In genomic region chr4:139295317-139296299, GRCh38 we compare ENCODE assay signal across 1 cellular context.
TF ChIP-seq lines count a peak whose summit lies in the region.

No MANE protein-coding gene starts in this region.

TF ChIP-seq in HepG2, 621 proteins besides CTCF, POLR2A, EP300 and RAD21 (continues in another document):
- peak; percentile 49; the same call in 1 of the 2 replicates for TF ChIP-seq ZHX1 (CRISPR knock-in tag; IDR thresholded peaks at IDR 0.05; ENCODE audit: low read depth)
- peak; percentile 58 for TF ChIP-seq SRY (CRISPR knock-in tag; IDR thresholded peaks at IDR 0.05)
- TF ChIP-seq ZNF780A (CRISPR knock-in tag; IDR thresholded peaks at IDR 0.05), result no peak
- TF ChIP-seq ZNF468 (CRISPR knock-in tag; IDR thresholded peaks at IDR 0.05), result no peak
- TF ChIP-seq, protein P1, sequence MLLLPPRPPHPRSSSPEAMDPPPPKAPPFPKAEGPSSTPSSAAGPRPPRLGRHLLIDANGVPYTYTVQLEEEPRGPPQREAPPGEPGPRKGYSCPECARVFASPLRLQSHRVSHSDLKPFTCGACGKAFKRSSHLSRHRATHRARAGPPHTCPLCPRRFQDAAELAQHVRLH (CRISPR knock-in tag; IDR thresholded peaks at IDR 0.05; ENCODE audit: borderline replicate concordance, low read depth), result peak; percentile 73; the same call in 1 of the 2 replicates
- TF ChIP-seq CBX5 (CRISPR knock-in tag; IDR thresholded peaks at IDR 0.05; ENCODE audit: borderline replicate concordance), result no peak
- TF ChIP-seq DR1 (CRISPR knock-in tag; IDR thresholded peaks at IDR 0.05), result peak; percentile 50; the same call in 1 of the 2 replicates
- TF ChIP-seq ZGPAT (CRISPR knock-in tag; IDR thresholded peaks at IDR 0.05), result peak; percentile 92
- TF ChIP-seq, protein P2, sequence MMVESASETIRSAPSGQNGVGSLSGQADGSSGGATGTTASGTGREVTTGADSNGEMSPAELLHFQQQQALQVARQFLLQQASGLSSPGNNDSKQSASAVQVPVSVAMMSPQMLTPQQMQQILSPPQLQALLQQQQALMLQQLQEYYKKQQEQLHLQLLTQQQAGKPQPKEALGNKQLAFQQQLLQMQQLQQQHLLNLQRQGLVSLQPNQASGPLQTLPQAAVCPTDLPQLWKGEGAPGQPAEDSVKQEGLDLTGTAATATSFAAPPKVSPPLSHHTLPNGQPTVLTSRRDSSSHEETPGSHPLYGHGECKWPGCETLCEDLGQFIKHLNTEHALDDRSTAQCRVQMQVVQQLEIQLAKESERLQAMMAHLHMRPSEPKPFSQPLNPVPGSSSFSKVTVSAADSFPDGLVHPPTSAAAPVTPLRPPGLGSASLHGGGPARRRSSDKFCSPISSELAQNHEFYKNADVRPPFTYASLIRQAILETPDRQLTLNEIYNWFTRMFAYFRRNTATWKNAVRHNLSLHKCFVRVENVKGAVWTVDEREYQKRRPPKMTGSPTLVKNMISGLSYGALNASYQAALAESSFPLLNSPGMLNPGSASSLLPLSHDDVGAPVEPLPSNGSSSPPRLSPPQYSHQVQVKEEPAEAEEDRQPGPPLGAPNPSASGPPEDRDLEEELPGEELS (CRISPR knock-in tag; IDR thresholded peaks at IDR 0.05), result peak; percentile 72
- TF ChIP-seq HMG20A (CRISPR knock-in tag; IDR thresholded peaks at IDR 0.05; ENCODE audit: borderline replicate concordance), result 0 out of 2 replicates have a peak, but pooled peaks have one; percentile 34
- TF ChIP-seq, protein P3, sequence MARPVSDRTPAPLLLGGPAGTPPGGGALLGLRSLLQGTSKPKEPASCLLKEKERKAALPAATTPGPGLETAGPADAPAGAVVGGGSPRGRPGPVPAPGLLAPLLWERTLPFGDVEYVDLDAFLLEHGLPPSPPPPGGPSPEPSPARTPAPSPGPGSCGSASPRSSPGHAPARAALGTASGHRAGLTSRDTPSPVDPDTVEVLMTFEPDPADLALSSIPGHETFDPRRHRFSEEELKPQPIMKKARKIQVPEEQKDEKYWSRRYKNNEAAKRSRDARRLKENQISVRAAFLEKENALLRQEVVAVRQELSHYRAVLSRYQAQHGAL (CRISPR knock-in tag; IDR thresholded peaks at IDR 0.05; ENCODE audit: not compliant biosample characterization), result no peak
- no peak for TF ChIP-seq ZNF878 (CRISPR knock-in tag; IDR thresholded peaks at IDR 0.05)
- no peak; the same call in 1 of the 2 replicates for TF ChIP-seq ZNF101 (CRISPR knock-in tag; IDR thresholded peaks at IDR 0.05; ENCODE audit: borderline replicate concordance, low read depth)
- 0 out of 2 replicates have a peak, but pooled peaks have one; percentile 83 for TF ChIP-seq TOPORS (CRISPR knock-in tag; IDR thresholded peaks at IDR 0.05)
- TF ChIP-seq NR2F6 (IDR thresholded peaks at IDR 0.05), result no peak
- TF ChIP-seq NR2F6 (CRISPR knock-in tag; IDR thresholded peaks at IDR 0.05), result peak; percentile 69
- no peak for TF ChIP-seq RFX1 (IDR thresholded peaks at IDR 0.05)
- TF ChIP-seq, protein P4, sequence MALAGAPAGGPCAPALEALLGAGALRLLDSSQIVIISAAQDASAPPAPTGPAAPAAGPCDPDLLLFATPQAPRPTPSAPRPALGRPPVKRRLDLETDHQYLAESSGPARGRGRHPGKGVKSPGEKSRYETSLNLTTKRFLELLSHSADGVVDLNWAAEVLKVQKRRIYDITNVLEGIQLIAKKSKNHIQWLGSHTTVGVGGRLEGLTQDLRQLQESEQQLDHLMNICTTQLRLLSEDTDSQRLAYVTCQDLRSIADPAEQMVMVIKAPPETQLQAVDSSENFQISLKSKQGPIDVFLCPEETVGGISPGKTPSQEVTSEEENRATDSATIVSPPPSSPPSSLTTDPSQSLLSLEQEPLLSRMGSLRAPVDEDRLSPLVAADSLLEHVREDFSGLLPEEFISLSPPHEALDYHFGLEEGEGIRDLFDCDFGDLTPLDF (CRISPR knock-in tag; IDR thresholded peaks at IDR 0.05), result peak; percentile 54; the same call in 1 of the 2 replicates
- TF ChIP-seq SP2 (CRISPR knock-in tag; IDR thresholded peaks at IDR 0.05), result no peak; the same call in 1 of the 2 replicates
- peak; percentile 49; the same call in 1 of the 2 replicates for TF ChIP-seq ZSCAN25 (CRISPR knock-in tag; IDR thresholded peaks at IDR 0.05)
- no peak for TF ChIP-seq JARID2 (CRISPR knock-in tag; IDR thresholded peaks at IDR 0.05; ENCODE audit: insufficient replicate concordance)
- TF ChIP-seq PRMT3 (CRISPR knock-in tag; IDR thresholded peaks at IDR 0.05; ENCODE audit: borderline replicate concordance, low read depth), result no peak
- TF ChIP-seq ZBTB8A (CRISPR knock-in tag; IDR thresholded peaks at IDR 0.05; ENCODE audit: borderline replicate concordance, low read depth), result 0 out of 2 replicates have a peak, but pooled peaks have one; percentile 45
- TF ChIP-seq NCOA1 (CRISPR knock-in tag; IDR thresholded peaks at IDR 0.05), result no peak
- TF ChIP-seq, protein P5, sequence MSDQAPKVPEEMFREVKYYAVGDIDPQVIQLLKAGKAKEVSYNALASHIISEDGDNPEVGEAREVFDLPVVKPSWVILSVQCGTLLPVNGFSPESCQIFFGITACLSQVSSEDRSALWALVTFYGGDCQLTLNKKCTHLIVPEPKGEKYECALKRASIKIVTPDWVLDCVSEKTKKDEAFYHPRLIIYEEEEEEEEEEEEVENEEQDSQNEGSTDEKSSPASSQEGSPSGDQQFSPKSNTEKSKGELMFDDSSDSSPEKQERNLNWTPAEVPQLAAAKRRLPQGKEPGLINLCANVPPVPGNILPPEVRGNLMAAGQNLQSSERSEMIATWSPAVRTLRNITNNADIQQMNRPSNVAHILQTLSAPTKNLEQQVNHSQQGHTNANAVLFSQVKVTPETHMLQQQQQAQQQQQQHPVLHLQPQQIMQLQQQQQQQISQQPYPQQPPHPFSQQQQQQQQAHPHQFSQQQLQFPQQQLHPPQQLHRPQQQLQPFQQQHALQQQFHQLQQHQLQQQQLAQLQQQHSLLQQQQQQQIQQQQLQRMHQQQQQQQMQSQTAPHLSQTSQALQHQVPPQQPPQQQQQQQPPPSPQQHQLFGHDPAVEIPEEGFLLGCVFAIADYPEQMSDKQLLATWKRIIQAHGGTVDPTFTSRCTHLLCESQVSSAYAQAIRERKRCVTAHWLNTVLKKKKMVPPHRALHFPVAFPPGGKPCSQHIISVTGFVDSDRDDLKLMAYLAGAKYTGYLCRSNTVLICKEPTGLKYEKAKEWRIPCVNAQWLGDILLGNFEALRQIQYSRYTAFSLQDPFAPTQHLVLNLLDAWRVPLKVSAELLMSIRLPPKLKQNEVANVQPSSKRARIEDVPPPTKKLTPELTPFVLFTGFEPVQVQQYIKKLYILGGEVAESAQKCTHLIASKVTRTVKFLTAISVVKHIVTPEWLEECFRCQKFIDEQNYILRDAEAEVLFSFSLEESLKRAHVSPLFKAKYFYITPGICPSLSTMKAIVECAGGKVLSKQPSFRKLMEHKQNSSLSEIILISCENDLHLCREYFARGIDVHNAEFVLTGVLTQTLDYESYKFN (CRISPR knock-in tag; conservative IDR thresholded peaks at IDR 0.05), result peak; percentile 44; the same call in 1 of the 2 replicates
- TF ChIP-seq TFDP1 (CRISPR knock-in tag; IDR thresholded peaks at IDR 0.05; ENCODE audit: borderline replicate concordance), result peak; percentile 37; the same call in 1 of the 2 replicates
- no peak; the same call in 1 of the 2 replicates for TF ChIP-seq TFAP4 (IDR thresholded peaks at IDR 0.05; ENCODE audit: borderline replicate concordance, low read depth)
- TF ChIP-seq SOX13 (IDR thresholded peaks at IDR 0.05), result no peak
- peak in 1 of 2 experiments; percentile 38; a peak in 1 of 4 replicates for TF ChIP-seq SOX13 (CRISPR knock-in tag; conservative IDR thresholded peaks at IDR 0.05 in 1 of 2, IDR thresholded peaks at IDR 0.05 in 1 of 2)
- TF ChIP-seq GTF3A (CRISPR knock-in tag; conservative IDR thresholded peaks at IDR 0.05), result 0 out of 2 replicates have a peak, but pooled peaks have one; percentile 86
- no peak for TF ChIP-seq ZNF207 (IDR thresholded peaks at IDR 0.05; ENCODE audit: borderline replicate concordance)
- TF ChIP-seq ZNF121 (CRISPR knock-in tag; IDR thresholded peaks at IDR 0.05), result peak; percentile 64
- TF ChIP-seq MYNN (CRISPR knock-in tag; IDR thresholded peaks at IDR 0.05; ENCODE audit: low read depth), result no peak
- TF ChIP-seq, protein P6, sequence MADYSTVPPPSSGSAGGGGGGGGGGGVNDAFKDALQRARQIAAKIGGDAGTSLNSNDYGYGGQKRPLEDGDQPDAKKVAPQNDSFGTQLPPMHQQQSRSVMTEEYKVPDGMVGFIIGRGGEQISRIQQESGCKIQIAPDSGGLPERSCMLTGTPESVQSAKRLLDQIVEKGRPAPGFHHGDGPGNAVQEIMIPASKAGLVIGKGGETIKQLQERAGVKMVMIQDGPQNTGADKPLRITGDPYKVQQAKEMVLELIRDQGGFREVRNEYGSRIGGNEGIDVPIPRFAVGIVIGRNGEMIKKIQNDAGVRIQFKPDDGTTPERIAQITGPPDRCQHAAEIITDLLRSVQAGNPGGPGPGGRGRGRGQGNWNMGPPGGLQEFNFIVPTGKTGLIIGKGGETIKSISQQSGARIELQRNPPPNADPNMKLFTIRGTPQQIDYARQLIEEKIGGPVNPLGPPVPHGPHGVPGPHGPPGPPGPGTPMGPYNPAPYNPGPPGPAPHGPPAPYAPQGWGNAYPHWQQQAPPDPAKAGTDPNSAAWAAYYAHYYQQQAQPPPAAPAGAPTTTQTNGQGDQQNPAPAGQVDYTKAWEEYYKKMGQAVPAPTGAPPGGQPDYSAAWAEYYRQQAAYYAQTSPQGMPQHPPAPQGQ (CRISPR knock-in tag; IDR thresholded peaks at IDR 0.05; ENCODE audit: borderline replicate concordance), result 0 out of 2 replicates have a peak, but pooled peaks have one; percentile 58
- TF ChIP-seq, protein P7, sequence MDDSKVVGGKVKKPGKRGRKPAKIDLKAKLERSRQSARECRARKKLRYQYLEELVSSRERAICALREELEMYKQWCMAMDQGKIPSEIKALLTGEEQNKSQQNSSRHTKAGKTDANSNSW (CRISPR knock-in tag; IDR thresholded peaks at IDR 0.05; ENCODE audit: borderline replicate concordance), result peak; percentile 93; the same call in 1 of the 2 replicates
- no peak for TF ChIP-seq CEBPB (IDR thresholded peaks at IDR 0.05; ENCODE audit: borderline replicate concordance, low read depth, low read length)
- TF ChIP-seq HOXD1 (CRISPR knock-in tag; IDR thresholded peaks at IDR 0.05), result peak; percentile 93
- no peak for TF ChIP-seq SKIL (CRISPR knock-in tag; IDR thresholded peaks at IDR 0.05; ENCODE audit: borderline replicate concordance)
- no peak for TF ChIP-seq FOXC1 (CRISPR knock-in tag; IDR thresholded peaks at IDR 0.05; ENCODE audit: borderline replicate concordance)
- no peak for TF ChIP-seq ZNF180 (CRISPR knock-in tag; IDR thresholded peaks at IDR 0.05; ENCODE audit: borderline replicate concordance, low read depth)
- no peak for TF ChIP-seq ZNF430 (CRISPR knock-in tag; IDR thresholded peaks at IDR 0.05)
- no peak for TF ChIP-seq CBX2 (IDR thresholded peaks at IDR 0.05; ENCODE audit: low read depth, low read length)
- TF ChIP-seq CBX2 (CRISPR knock-in tag; IDR thresholded peaks at IDR 0.05; ENCODE audit: low read depth), result no peak
- TF ChIP-seq CBX1 (IDR thresholded peaks at IDR 0.05; ENCODE audit: low read depth), result peak; percentile 87
